In the genomic region with DNA sequence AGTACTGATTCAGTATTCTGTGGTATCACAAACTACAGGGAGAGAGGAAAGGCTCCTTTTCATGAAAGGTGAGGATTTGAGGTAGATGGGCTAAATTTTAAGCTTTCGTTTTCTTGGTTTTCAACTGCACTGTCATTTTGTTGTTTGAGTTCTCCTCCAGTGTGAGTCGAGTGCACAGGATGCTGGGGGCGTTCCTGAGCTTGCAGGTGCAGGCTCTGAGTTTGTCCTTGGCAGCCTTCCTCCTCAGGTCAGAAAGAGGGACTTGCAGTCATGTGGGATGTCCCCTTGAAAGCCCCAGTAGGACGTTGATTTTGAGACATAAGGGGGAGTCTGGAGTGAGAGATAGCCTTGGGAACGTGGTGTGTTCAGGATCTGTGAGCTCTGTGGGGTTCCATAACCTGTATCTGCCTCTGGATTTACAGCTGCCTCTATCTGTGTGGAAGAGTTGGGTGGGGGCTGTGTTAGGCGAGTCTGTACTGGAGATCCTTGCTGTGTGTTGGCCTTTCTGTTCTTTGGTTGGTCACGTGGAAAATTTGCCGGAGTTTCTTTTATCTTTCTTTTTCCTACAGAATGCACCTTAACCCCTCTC, we compare ENCODE assay signal across 10 cellular contexts. TPM values are rescaled to one million over a fixed set of nuclear protein-coding genes. Genes with fewer than 3 reads are reported as not detected.
DNase-seq lines count a peak whose midpoint lies in the region; ATAC-seq and TF ChIP-seq lines count a peak whose summit lies in the region.
"Had no signal": no experiment of that assay in that cellular context is flagged by ENCODE, and none has a peak within 500 bp of the region (broad histone marks: within the 10 kb centered on the region; RNA-seq: fewer than 3 reads in every experiment).

No MANE protein-coding gene starts in this region.

- H3K27me3 Mint-ChIP-seq in activated CD4-positive, alpha-beta memory T cell treated with anti-CD3 and anti-CD28 coated beads for 36 hours: no peaks in the 10 kb centered on the region
- no peaks in the 10 kb centered on the region for H3K27me3 Mint-ChIP-seq in nephron progenitor cell (ENCODE audit: low read depth, poor library complexity)

- intact Hi-C loops in activated CD4-positive, alpha-beta memory T cell treated with anti-CD3 and anti-CD28 coated beads for 36 hours (cut with micrococcal nuclease): no loop called here

- CTCF ChIA-PET in activated CD4-positive, alpha-beta memory T cell treated with anti-CD3 and anti-CD28 coated beads for 36 hours (lab: Charles Lee): interaction anchor here (0.7 kb wide), 1 partner anchor 30 kb away, joined by 5 read pairs; no protein-coding TSS in a partner anchor

- peak; percentile 54 for ATAC-seq in GM21619 (IDR thresholded peaks at IDR 0.05; ENCODE audit: unreplicated experiment)
- ATAC-seq: Right ventricle myocardium inferior had no signal

- H3K36me3 Mint-ChIP-seq in activated CD4-positive, alpha-beta memory T cell treated with anti-CD3 and anti-CD28 coated beads for 36 hours: peaks cover 18% of the 10 kb centered on the region
- H3K36me3 Mint-ChIP-seq in nephron progenitor cell (ENCODE audit: low read depth): peaks cover 36% of the 10 kb centered on the region

- TF ChIP-seq CTCF in GM13976 (IDR thresholded peaks at IDR 0.05; ENCODE audit: borderline replicate concordance, control extremely low read depth, extremely low read depth, insufficient read depth, missing control alignments): no peak
- no peak for TF ChIP-seq CTCF in nephron progenitor cell (IDR thresholded peaks at IDR 0.05)

- no peak overlapping the region for H3K4me3 Mint-ChIP-seq in activated CD4-positive, alpha-beta memory T cell treated with anti-CD3 and anti-CD28 coated beads for 36 hours
- H3K4me3 Mint-ChIP-seq in nephron progenitor cell: no peak overlapping the region

- H3K9me3 Mint-ChIP-seq in activated CD4-positive, alpha-beta memory T cell treated with anti-CD3 and anti-CD28 coated beads for 36 hours: no peaks in the 10 kb centered on the region
- H3K9me3 Mint-ChIP-seq in nephron progenitor cell: no peaks in the 10 kb centered on the region

- peak overlapping the region; percentile 57 for H3K27ac Mint-ChIP-seq in activated CD4-positive, alpha-beta memory T cell treated with anti-CD3 and anti-CD28 coated beads for 36 hours
- peak overlapping the region; percentile 70 for H3K27ac Mint-ChIP-seq in nephron progenitor cell

- in situ Hi-C loops in GM13976 (cut with MboI; ENCODE audit: low sequenced_read_pairs, unreplicated experiment): no loop called here

- H3K4me1 Mint-ChIP-seq in activated CD4-positive, alpha-beta memory T cell treated with anti-CD3 and anti-CD28 coated beads for 36 hours (ENCODE audit: low read depth): peaks cover 27% of the 10 kb centered on the region
- peaks cover 34% of the 10 kb centered on the region for H3K4me1 Mint-ChIP-seq in nephron progenitor cell

- POLR2A ChIA-PET in activated CD4-positive, alpha-beta memory T cell treated with anti-CD3 and anti-CD28 coated beads for 36 hours (lab: Charles Lee): no interaction called here

- peak; percentile 66 for DNase-seq in GM13976 (ENCODE audit: low spot score)
- peak; percentile 59 for DNase-seq in activated CD4-positive, alpha-beta memory T cell treated with anti-CD3 and anti-CD28 coated beads for 36 hours
- no peak for DNase-seq in nephron progenitor cell
- DNase-seq in OCI-M2 (lab: John Stamatoyannopoulos, UW; ENCODE audit: unreplicated experiment): no peak
- DNase-seq in effector CD8-positive, alpha-beta T cell (lab: John Stamatoyannopoulos, UW): no peak
- no peak for DNase-seq in NCI-H526 treated with DMSO at 0.1 percent for 48 hours (lab: John Stamatoyannopoulos, UW)
- DNase-seq: activated CD8-positive, alpha-beta memory T cell treated with anti-CD3 and anti-CD28 coated beads, Interleukin-2, amount 50 U/mL, for 4 hours; NCI-H2081 treated with DMSO at 0.1 percent for 48 hours had no signal

RNA-seq across cellular contexts. Expression of gene ZNF664, which starts 33.7 kb away (rescaled TPM):
- total RNA-seq in activated CD4-positive, alpha-beta memory T cell treated with anti-CD3 and anti-CD28 coated beads for 36 hours: 10 to 100 TPM; 53.2 to 56.9 TPM

RNA-seq across cellular contexts. Expression of gene CCDC92, which starts 34.0 kb away (rescaled TPM):
- 10 to 100 TPM; 11.4 to 11.7 TPM for total RNA-seq in activated CD4-positive, alpha-beta memory T cell treated with anti-CD3 and anti-CD28 coated beads for 36 hours

Comparison
In these comparisons a context has a peak if more than half of its experiments do, and no peak if none do; other contexts are left out.
1. DNase-seq: peak in GM13976 (single experiment) and activated CD4-positive, alpha-beta memory T cell treated with anti-CD3 and anti-CD28 coated beads for 36 hours (single experiment); none in nephron progenitor cell (single experiment), OCI-M2 (single experiment), effector CD8-positive, alpha-beta T cell (single experiment) and NCI-H526 treated with DMSO at 0.1 percent for 48 hours (single experiment).